ENCODE assay signal across 8 cellular contexts in genomic region chr12:57751432-57751787, GRCh38. TPM values are rescaled to one million over a fixed set of nuclear protein-coding genes. Genes with fewer than 3 reads are reported as not detected.
DNase-seq lines count a peak whose midpoint lies in the region; ATAC-seq and TF ChIP-seq lines count a peak whose summit lies in the region.

No MANE protein-coding gene starts in this region.

- H3K27me3 Mint-ChIP-seq in activated B cell treated with CpG ODN at 0.5 μM for 24 hours = no peaks in the 10 kb centered on the region

- CTCF ChIA-PET in HEK293 (lab: Yijun Ruan, JAX) (interaction anchor here (0.6 to 1.8 kb wide), 2 partner anchors 15 to 25 kb away, joined by 3 to 6 read pairs; no protein-coding TSS in a partner anchor), activated B cell treated with CpG ODN at 0.5 μM for 24 hours (lab: Charles Lee) (no interaction called here)

- H3K4me1 Mint-ChIP-seq in activated B cell treated with CpG ODN at 0.5 μM for 24 hours = peaks cover 52% of the 10 kb centered on the region

- peaks cover 55% of the 10 kb centered on the region for H3K36me3 Mint-ChIP-seq in activated B cell treated with CpG ODN at 0.5 μM for 24 hours (ENCODE audit: low read depth)

- ATAC-seq in activated B cell treated with CpG ODN at 0.5 μM for 24 hours (ENCODE audit: low read depth) (no peak), right cardiac atrium (peak in 1 of 2 donors; percentile 0)

- in situ Hi-C loops in ACHN (cut with HindIII; ENCODE audit: low pct_ligation_motif_present, low pct_unique_long_range_greater_than_20kb, low sequenced_read_pairs) = no loop called here

- H3K27ac Mint-ChIP-seq in activated B cell treated with CpG ODN at 0.5 μM for 24 hours = peak overlapping the region; percentile 87

- peak; percentile 4; the same call in 1 of the 2 replicates for TF ChIP-seq CTCF in HEK293 (tag by site-specific recombination; IDR thresholded peaks at IDR 0.05)
- no peak for TF ChIP-seq CTCF in activated B cell treated with CpG ODN at 0.5 μM for 24 hours (IDR thresholded peaks at IDR 0.05)

- H3K4me3 ChIP-seq in HEK293 (ENCODE audit: low read depth, low read length) = peak overlapping the region; percentile 83
- peak overlapping the region; percentile 58 for H3K4me3 ChIP-seq in right cardiac atrium (ENCODE audit: low read length)
- peak overlapping the region; percentile 36 to 83 (median 74) for H3K4me3 ChIP-seq in skin epidermis

- intact Hi-C loops in activated B cell treated with CpG ODN at 0.5 μM for 24 hours (cut with micrococcal nuclease) (loop anchor here (5.0 kb wide), 2 partner anchors 274 to 1064 kb away; partner anchors contain the start of genes ARHGAP9 and PTGES3), right cardiac atrium (cut with DNase I) (no loop called here)

- POLR2A ChIA-PET in HEK293 (lab: Yijun Ruan, JAX) = interaction anchor here (0.7 to 1.2 kb wide), 4 partner anchors 15 to 293 kb away, joined by 3 to 4 read pairs (median 4); partner anchors contain the start of genes DDIT3 and TSFM
- POLR2A ChIA-PET in activated B cell treated with CpG ODN at 0.5 μM for 24 hours (lab: Charles Lee) = interaction anchor here (0.9 to 1.2 kb wide), 5 partner anchors 10 to 85 kb away, joined by 3 to 6 read pairs (median 3); partner anchors contain the start of genes EEF1AKMT3, METTL1 and OS9

- H3K9me3 Mint-ChIP-seq in activated B cell treated with CpG ODN at 0.5 μM for 24 hours = no peaks in the 10 kb centered on the region

- DNase-seq in activated B cell treated with CpG ODN at 0.5 μM for 24 hours (no peak), right cardiac atrium (peak in 2 of 3 donors; percentile 40 to 44), HuH-7.5 (ENCODE audit: low spot score) (no peak), ACHN (no peak), hippocampal formation (lab: John Stamatoyannopoulos, UW) (no peak), NCI-H128 (lab: John Stamatoyannopoulos, UW; ENCODE audit: unreplicated experiment) (no peak)

- peak overlapping the region; percentile 84 for H3K27ac ChIP-seq in HEK293 (ENCODE audit: extremely low read depth, low read depth, low read length)
- H3K27ac ChIP-seq in right cardiac atrium (ENCODE audit: low read length) = peak overlapping the region; percentile 65
- H3K27ac ChIP-seq in skin epidermis = peak overlapping the region in 19 of 21 experiments; percentile 70 to 92 (median 87)

- H3K36me3 ChIP-seq in HEK293 (ENCODE audit: control insufficient read depth in 2 of 2, insufficient read depth in 1 of 2, low read length in 2 of 2) = peaks cover 17 to 50% of the 10 kb centered on the region in 2 experiments

- H3K27me3 ChIP-seq in right cardiac atrium (ENCODE audit: control insufficient read depth, insufficient read depth) = no peaks in the 10 kb centered on the region

- H3K4me3 Mint-ChIP-seq in activated B cell treated with CpG ODN at 0.5 μM for 24 hours = peak overlapping the region; percentile 90

- H3K4me1 ChIP-seq in HEK293 (ENCODE audit: control insufficient read depth, insufficient read depth, low read length) = peaks cover 16% of the 10 kb centered on the region
- H3K4me1 ChIP-seq in right cardiac atrium (ENCODE audit: control insufficient read depth, insufficient read depth, low read length) = peaks cover 2% of the 10 kb centered on the region

- 12% methylated on average over 8 of the region's 8 CpGs for WGBS in right cardiac atrium

- no peaks in the 10 kb centered on the region for H3K9me3 ChIP-seq in HEK293 (ENCODE audit: control insufficient read depth, insufficient read depth, low read depth, low read length)
- H3K9me3 ChIP-seq in right cardiac atrium (ENCODE audit: control insufficient read depth, low read length) = no peaks in the 10 kb centered on the region

TF ChIP-seq in HEK293, 187 proteins besides CTCF, POLR2A, EP300 and RAD21:
- TF ChIP-seq, protein P1, sequence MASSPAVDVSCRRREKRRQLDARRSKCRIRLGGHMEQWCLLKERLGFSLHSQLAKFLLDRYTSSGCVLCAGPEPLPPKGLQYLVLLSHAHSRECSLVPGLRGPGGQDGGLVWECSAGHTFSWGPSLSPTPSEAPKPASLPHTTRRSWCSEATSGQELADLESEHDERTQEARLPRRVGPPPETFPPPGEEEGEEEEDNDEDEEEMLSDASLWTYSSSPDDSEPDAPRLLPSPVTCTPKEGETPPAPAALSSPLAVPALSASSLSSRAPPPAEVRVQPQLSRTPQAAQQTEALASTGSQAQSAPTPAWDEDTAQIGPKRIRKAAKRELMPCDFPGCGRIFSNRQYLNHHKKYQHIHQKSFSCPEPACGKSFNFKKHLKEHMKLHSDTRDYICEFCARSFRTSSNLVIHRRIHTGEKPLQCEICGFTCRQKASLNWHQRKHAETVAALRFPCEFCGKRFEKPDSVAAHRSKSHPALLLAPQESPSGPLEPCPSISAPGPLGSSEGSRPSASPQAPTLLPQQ (tag by site-specific recombination; IDR thresholded peaks at IDR 0.05) = no peak
- no peak for TF ChIP-seq ZNF600 (tag by site-specific recombination; IDR thresholded peaks at IDR 0.05)
- TF ChIP-seq, protein P2, sequence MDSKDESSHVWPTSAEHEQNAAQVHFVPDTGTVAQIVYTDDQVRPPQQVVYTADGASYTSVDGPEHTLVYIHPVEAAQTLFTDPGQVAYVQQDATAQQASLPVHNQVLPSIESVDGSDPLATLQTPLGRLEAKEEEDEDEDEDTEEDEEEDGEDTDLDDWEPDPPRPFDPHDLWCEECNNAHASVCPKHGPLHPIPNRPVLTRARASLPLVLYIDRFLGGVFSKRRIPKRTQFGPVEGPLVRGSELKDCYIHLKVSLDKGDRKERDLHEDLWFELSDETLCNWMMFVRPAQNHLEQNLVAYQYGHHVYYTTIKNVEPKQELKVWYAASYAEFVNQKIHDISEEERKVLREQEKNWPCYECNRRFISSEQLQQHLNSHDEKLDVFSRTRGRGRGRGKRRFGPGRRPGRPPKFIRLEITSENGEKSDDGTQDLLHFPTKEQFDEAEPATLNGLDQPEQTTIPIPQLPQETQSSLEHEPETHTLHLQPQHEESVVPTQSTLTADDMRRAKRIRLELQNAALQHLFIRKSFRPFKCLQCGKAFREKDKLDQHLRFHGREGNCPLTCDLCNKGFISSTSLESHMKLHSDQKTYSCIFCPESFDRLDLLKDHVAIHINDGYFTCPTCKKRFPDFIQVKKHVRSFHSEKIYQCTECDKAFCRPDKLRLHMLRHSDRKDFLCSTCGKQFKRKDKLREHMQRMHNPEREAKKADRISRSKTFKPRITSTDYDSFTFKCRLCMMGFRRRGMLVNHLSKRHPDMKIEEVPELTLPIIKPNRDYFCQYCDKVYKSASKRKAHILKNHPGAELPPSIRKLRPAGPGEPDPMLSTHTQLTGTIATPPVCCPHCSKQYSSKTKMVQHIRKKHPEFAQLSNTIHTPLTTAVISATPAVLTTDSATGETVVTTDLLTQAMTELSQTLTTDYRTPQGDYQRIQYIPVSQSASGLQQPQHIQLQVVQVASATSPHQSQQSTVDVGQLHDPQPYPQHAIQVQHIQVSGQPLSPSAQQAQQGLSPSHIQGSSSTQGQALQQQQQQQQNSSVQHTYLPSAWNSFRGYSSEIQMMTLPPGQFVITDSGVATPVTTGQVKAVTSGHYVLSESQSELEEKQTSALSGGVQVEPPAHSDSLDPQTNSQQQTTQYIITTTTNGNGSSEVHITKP (tag by site-specific recombination; IDR thresholded peaks at IDR 0.05) = 0 out of 2 replicates have a peak, but pooled peaks have one; percentile 26
- no peak for TF ChIP-seq ZNF112 (tag by site-specific recombination; IDR thresholded peaks at IDR 0.05)

RNA-seq across cellular contexts. Expression of gene CDK4, which starts 0.7 kb away (rescaled TPM):
- 95.7 and 95.9 TPM in 2 replicates for total RNA-seq in activated B cell treated with CpG ODN at 0.5 μM for 24 hours
- 10 to 100 TPM; 50.9 to 53.9 (median 53.4) TPM for total RNA-seq in right cardiac atrium
- 29.7 TPM for polyA plus RNA-seq in right cardiac atrium

RNA-seq across cellular contexts. Expression of gene MARCHF9, which starts 3.5 kb away (rescaled TPM):
- 54.1 and 58.2 TPM in 2 replicates for total RNA-seq in activated B cell treated with CpG ODN at 0.5 μM for 24 hours
- total RNA-seq in right cardiac atrium = 10 to 100 TPM; 15.2 to 17.8 (median 16.4) TPM
- 14.3 TPM for polyA plus RNA-seq in right cardiac atrium

RNA-seq across cellular contexts. Expression of gene TSPAN31, which starts 6.6 kb away (rescaled TPM):
- total RNA-seq in activated B cell treated with CpG ODN at 0.5 μM for 24 hours = 35.8 and 37.6 TPM in 2 replicates
- 10 to 100 TPM; 31.5 to 41.3 (median 34.5) TPM for total RNA-seq in right cardiac atrium
- 43.9 TPM for polyA plus RNA-seq in right cardiac atrium

RNA-seq across cellular contexts. Expression of gene AGAP2, which starts 12.9 kb away (rescaled TPM):
- total RNA-seq in activated B cell treated with CpG ODN at 0.5 μM for 24 hours (17.5 and 18.5 TPM in 2 replicates), right cardiac atrium (under 1 TPM; 0.53 to 0.91 (median 0.72) TPM)
- polyA plus RNA-seq in right cardiac atrium = 1.7 TPM

RNA-seq across cellular contexts. Expression of gene CYP27B1, which starts 15.5 kb away (rescaled TPM):
- total RNA-seq in activated B cell treated with CpG ODN at 0.5 μM for 24 hours (2.4 and 2.5 TPM in 2 replicates), right cardiac atrium (under 1 TPM in 3 of 4 donors, not detected in 1; 0.12 to 0.22 (median 0.14) TPM)
- 0.18 TPM for polyA plus RNA-seq in right cardiac atrium

Comparison
In these comparisons a context has a peak if more than half of its experiments do, and no peak if none do; other contexts are left out.
1. DNase-seq: peak in right cardiac atrium (2 of 3); none in activated B cell treated with CpG ODN at 0.5 μM for 24 hours (single experiment), HuH-7.5 (single experiment), ACHN (single experiment), hippocampal formation (0 of 2) and NCI-H128 (single experiment).
2. Peak in every context shown above with its lines, with median percentiles within 50 percentile points of each other: H3K27ac ChIP-seq and H3K4me3 ChIP-seq.